ENCODE assay signal across 23 cellular contexts in genomic region chr12:19251481-19251880, GRCh38.
"Had no signal": no experiment of that assay in that cellular context is flagged by ENCODE, and none has a peak within 500 bp of the region (broad histone marks: within the 10 kb centered on the region; RNA-seq: fewer than 3 reads in every experiment).

No MANE protein-coding gene starts in this region.

- H3K4me3 Mint-ChIP-seq: activated CD8-positive, alpha-beta T cell treated with anti-CD3 and anti-CD28 coated beads for 36 hours; activated naive CD4-positive, alpha-beta T cell treated with anti-CD3 and anti-CD28 coated beads, Interleukin-2, amount 10 ng/mL, durations not matched to agents 7 days and 5 days; activated naive CD8-positive, alpha-beta T cell treated with anti-CD3 and anti-CD28 coated beads for 36 hours; activated T-cell treated with anti-CD3 and anti-CD28 coated beads, Interleukin-2, amount 50 U/mL, for 72 hours; T-helper 1 cell treated with Interleukin-12 subunit alpha and Interleukin-12 subunit beta and Interleukin-4 antibody, amounts not matched to agents 30 μg/mL and 1 μg/mL, for 36 hours had no signal

- H3K9me3 ChIP-seq: Peyer's patch, SJSA1 had no signal

- H3K27ac Mint-ChIP-seq: activated CD8-positive, alpha-beta T cell treated with anti-CD3 and anti-CD28 coated beads for 36 hours; activated naive CD4-positive, alpha-beta T cell treated with anti-CD3 and anti-CD28 coated beads, Interleukin-2, amount 10 ng/mL, durations not matched to agents 7 days and 5 days; activated naive CD8-positive, alpha-beta T cell treated with anti-CD3 and anti-CD28 coated beads for 36 hours; activated T-cell treated with anti-CD3 and anti-CD28 coated beads, Interleukin-2, amount 50 U/mL, for 72 hours; activated T-helper 2 cell treated with anti-CD3 and anti-CD28 coated beads, Interferon-gamma antibody, Interleukin-2, Interleukin-4, amounts not matched to agents 10 μg/mL and 5 μg/mL and 100 μg/mL, durations not matched to agents 14 hours and 24 hours and 36 hours; T-helper 1 cell treated with Interleukin-12 subunit alpha and Interleukin-12 subunit beta and Interleukin-4 antibody, amounts not matched to agents 30 μg/mL and 1 μg/mL, for 36 hours had no signal

- H3K36me3 Mint-ChIP-seq: activated naive CD4-positive, alpha-beta T cell treated with anti-CD3 and anti-CD28 coated beads, Interleukin-2, amount 10 ng/mL, durations not matched to agents 7 days and 5 days; activated naive CD8-positive, alpha-beta T cell treated with anti-CD3 and anti-CD28 coated beads for 36 hours had no signal

- H3K9me3 Mint-ChIP-seq: activated CD8-positive, alpha-beta T cell treated with anti-CD3 and anti-CD28 coated beads for 36 hours; activated naive CD4-positive, alpha-beta T cell treated with anti-CD3 and anti-CD28 coated beads, Interleukin-2, amount 10 ng/mL, durations not matched to agents 7 days and 5 days; activated naive CD8-positive, alpha-beta T cell treated with anti-CD3 and anti-CD28 coated beads for 36 hours; activated T-cell treated with anti-CD3 and anti-CD28 coated beads, Interleukin-2, amount 50 U/mL, for 72 hours; activated T-helper 2 cell treated with anti-CD3 and anti-CD28 coated beads, Interferon-gamma antibody, Interleukin-2, Interleukin-4, amounts not matched to agents 10 μg/mL and 5 μg/mL and 100 μg/mL, durations not matched to agents 14 hours and 24 hours and 36 hours; T-helper 1 cell treated with Interleukin-12 subunit alpha and Interleukin-12 subunit beta and Interleukin-4 antibody, amounts not matched to agents 30 μg/mL and 1 μg/mL, for 36 hours had no signal

- H3K4me1 Mint-ChIP-seq: activated naive CD4-positive, alpha-beta T cell treated with anti-CD3 and anti-CD28 coated beads, Interleukin-2, amount 10 ng/mL, durations not matched to agents 7 days and 5 days; activated naive CD8-positive, alpha-beta T cell treated with anti-CD3 and anti-CD28 coated beads for 36 hours had no signal

- H3K27me3 Mint-ChIP-seq: activated CD8-positive, alpha-beta T cell treated with anti-CD3 and anti-CD28 coated beads for 36 hours; activated naive CD4-positive, alpha-beta T cell treated with anti-CD3 and anti-CD28 coated beads, Interleukin-2, amount 10 ng/mL, durations not matched to agents 7 days and 5 days; activated naive CD8-positive, alpha-beta T cell treated with anti-CD3 and anti-CD28 coated beads for 36 hours had no signal

- H3K4me1 ChIP-seq: Peyer's patch had no signal

- H3K36me3 ChIP-seq: Peyer's patch, SJSA1 had no signal

- H3K27me3 ChIP-seq: Peyer's patch, SJSA1 had no signal

- H3K4me3 ChIP-seq: Peyer's patch, SJSA1 had no signal

- DNase-seq: activated CD4-positive, alpha-beta T cell treated with anti-CD3 and anti-CD28 coated beads for 4 hours; activated CD8-positive, alpha-beta memory T cell treated with anti-CD3 and anti-CD28 coated beads, Interleukin-2, amount 50 U/mL, for 4 hours; activated CD8-positive, alpha-beta T cell treated with anti-CD3 and anti-CD28 coated beads for 36 hours; activated gamma-delta T cell treated with Interleukin-2 at 50 U/mL for 16 hours; activated naive CD4-positive, alpha-beta T cell treated with anti-CD3 and anti-CD28 coated beads, Interleukin-2, amount 10 ng/mL, durations not matched to agents 7 days and 5 days; activated naive CD8-positive, alpha-beta T cell treated with anti-CD3 and anti-CD28 coated beads for 36 hours; activated T-cell treated with anti-CD3 and anti-CD28 coated beads, Interleukin-2, amount 50 U/mL, for 72 hours; IMR-90; Kasumi-1; KBM-7; NCI-H1105 treated with DMSO at 0.1 percent for 48 hours; NCI-H1436 treated with DMSO at 0.1 percent for 48 hours; NCI-H187; NCI-H2081; NCI-H2227 treated with DMSO at 0.1 percent for 48 hours; NCI-H526; NCI-H82; Peyer's patch; SHP77 had no signal

- H3K27ac ChIP-seq: Peyer's patch, RWPE1, SJSA1 had no signal
